Comparison of ENCODE assay signal across 8 cellular contexts in the genomic region with DNA sequence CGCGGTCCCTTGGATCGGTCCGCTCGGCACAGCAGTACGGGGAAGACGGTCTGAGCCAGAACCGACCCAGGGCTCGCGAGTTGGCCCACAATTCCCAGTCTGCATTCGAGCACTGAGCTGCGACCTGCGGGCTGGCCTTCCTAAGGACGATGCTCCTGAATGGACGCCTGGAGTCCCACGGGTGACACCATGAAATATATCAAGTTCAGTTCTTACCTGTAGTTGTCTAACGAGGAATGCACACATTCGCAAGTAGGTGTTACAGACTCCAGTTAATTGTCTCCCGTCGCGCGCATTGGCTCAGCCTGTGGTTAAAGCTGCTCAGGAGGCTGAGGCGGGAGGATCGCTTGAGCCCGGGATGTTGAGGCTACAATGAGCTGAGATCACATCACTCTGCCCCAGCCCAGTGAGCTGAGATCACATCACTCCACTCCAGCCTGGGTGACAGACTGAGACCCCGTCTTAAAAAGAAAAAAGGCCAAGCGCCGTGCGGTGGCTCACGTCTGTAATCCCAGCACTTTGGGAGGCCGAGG. TPM values are rescaled to one million over a fixed set of nuclear protein-coding genes. Genes with fewer than 3 reads are reported as not detected.
DNase-seq lines count a peak whose midpoint lies in the region; ATAC-seq and TF ChIP-seq lines count a peak whose summit lies in the region.

No MANE protein-coding gene starts in this region.

- intact Hi-C loops in breast epithelium (cut with DNase I; ENCODE audit: low total_unique reads), result no loop called here

- H3K4me1 ChIP-seq in breast epithelium (peaks cover 0 to 4% of the 10 kb centered on the region in 2 donors), mesodermal cell (ENCODE audit: control insufficient read depth, insufficient read depth, low read length, poor library complexity, severe bottlenecking) (no peaks in the 10 kb centered on the region)

- H3K4me3 ChIP-seq in breast epithelium, result peak overlapping the region; percentile 63 to 88 (median 73)
- peak overlapping the region; percentile 57 for H3K4me3 ChIP-seq in mesodermal cell (ENCODE audit: extremely low read depth, insufficient read depth, low read length, poor library complexity, severe bottlenecking)

- 88% methylated on average over 27 to 29 of the region's 31 CpGs for WGBS in mesodermal cell (ENCODE audit: insufficient coverage in 2 of 2), 2 experiments

- TF ChIP-seq POLR2A in breast epithelium (IDR thresholded peaks at IDR 0.05), result no peak

- peak in 1 of 3 donors; percentile 0 for TF ChIP-seq CTCF in breast epithelium (IDR thresholded peaks at IDR 0.05)

- peak; percentile 5 for DNase-seq in stimulated activated CD4-positive, alpha-beta T cell treated with anti-CD3 and anti-CD28 coated beads, Interleukin-4, amount 100 ng/mL, for 24 hours
- DNase-seq in stimulated activated CD4-positive, alpha-beta T cell treated with anti-CD3 and anti-CD28 coated beads, Interleukin-12 subunit alpha, Interleukin-12 subunit beta, amount 100 ng/mL, for 4 hours, result no peak
- DNase-seq in breast epithelium (ENCODE audit: low spot score in 2 of 2) (peak in 1 of 2 donors; percentile 52), activated gamma-delta T cell (lab: John Stamatoyannopoulos, UW) (no peak), NCI-H2196 (lab: John Stamatoyannopoulos, UW; ENCODE audit: unreplicated experiment) (no peak), DMS53 (lab: John Stamatoyannopoulos, UW) (no peak)

- H3K9me3 ChIP-seq in breast epithelium (no peaks in the 10 kb centered on the region), mesodermal cell (ENCODE audit: control insufficient read depth, low read length) (no peaks in the 10 kb centered on the region)

- H3K36me3 ChIP-seq in breast epithelium, result no peaks in the 10 kb centered on the region
- peaks cover 7% of the 10 kb centered on the region for H3K36me3 ChIP-seq in mesodermal cell (ENCODE audit: control insufficient read depth, insufficient read depth, low read length)

- ATAC-seq in GM21360 (IDR thresholded peaks at IDR 0.05; ENCODE audit: unreplicated experiment), result no peak

- peak overlapping the region; percentile 93 to 97 for H3K27ac ChIP-seq in breast epithelium
- H3K27ac ChIP-seq in mesodermal cell (ENCODE audit: low read depth, low read length, severe bottlenecking), result no peak overlapping the region

- no peaks in the 10 kb centered on the region for H3K27me3 ChIP-seq in breast epithelium

RNA-seq across cellular contexts. Expression of a gene that starts 0.8 kb away (rescaled TPM):
- 10 to 100 TPM in 2 of 3 donors, 1 to 10 TPM in 1; 8.2 to 20.0 (median 19.3) TPM for total RNA-seq in breast epithelium
- 6.5 TPM for polyA plus RNA-seq in mesodermal cell (2013, experiment 1 of 2)
- polyA plus RNA-seq in mesodermal cell (2013, experiment 2 of 2), result 5.9 TPM

RNA-seq across cellular contexts. Expression of a gene that starts 30.9 kb away (rescaled TPM):
- 10 to 100 TPM; 18.6 to 40.0 (median 33.2) TPM for total RNA-seq in breast epithelium
- 1.9 TPM for polyA plus RNA-seq in mesodermal cell (2013, experiment 1 of 2)
- polyA plus RNA-seq in mesodermal cell (2013, experiment 2 of 2), result 1.6 TPM
